Comparison of ENCODE assay signal across 13 cellular contexts in the genomic region with DNA sequence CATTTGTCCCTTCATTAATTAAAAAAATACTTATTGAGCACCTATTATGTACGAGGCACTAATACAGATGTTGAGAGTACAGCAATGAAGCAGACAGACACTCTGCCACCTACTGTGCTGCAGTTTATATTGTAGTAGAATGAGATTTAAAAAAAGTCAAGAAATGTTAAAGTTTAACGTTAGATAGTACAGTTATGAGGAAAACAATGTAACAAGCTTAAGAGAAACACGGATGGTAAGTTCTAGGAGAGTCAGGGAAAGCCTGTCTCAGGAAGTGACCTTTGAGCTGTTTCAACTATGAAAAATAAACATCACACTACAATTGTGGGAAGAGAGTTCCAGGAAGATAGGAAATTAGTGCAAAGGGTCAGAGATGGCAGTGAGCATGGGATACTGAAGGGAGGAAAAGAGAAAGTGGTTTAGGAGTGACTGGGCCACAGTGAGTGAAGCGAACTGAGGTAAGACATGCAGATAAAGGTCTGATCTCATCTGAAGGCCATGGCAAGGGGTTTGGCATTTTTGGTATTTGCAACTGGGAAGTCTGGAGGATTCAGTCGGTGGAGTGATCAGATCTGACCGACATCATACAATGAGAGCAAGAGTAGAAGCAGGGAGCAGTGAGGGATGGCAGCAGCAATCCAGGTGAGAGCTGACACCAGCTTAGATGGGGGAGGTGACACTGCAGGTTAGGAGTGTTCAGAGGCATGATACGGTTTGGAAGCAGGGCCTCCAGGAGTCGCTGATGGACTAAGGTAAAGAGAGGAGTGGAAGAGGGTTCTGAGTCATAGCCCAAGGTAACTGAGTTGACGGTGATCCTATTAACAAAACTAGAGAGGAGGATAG. TPM values are rescaled to one million over a fixed set of nuclear protein-coding genes. Genes with fewer than 3 reads are reported as not detected.
DNase-seq lines count a peak whose midpoint lies in the region; FAIRE-seq and TF ChIP-seq lines count a peak whose summit lies in the region.
"Had no signal": no experiment of that assay in that cellular context is flagged by ENCODE, and none has a peak within 500 bp of the region (broad histone marks: within the 10 kb centered on the region; RNA-seq: fewer than 3 reads in every experiment).

No MANE protein-coding gene starts in this region.

- no peak for DNase-seq in H54 (ENCODE audit: insufficient read length, low spot score)
- peak in 5 of 7 donors; percentile 14 to 40 (median 24) for DNase-seq in adrenal gland
- DNase-seq in left ventricle myocardium inferior, result no peak
- DNase-seq in putamen (ENCODE audit: low spot score), result peak; percentile 12
- DNase-seq in SKM-1 treated with dmso at 0.1 percent for 144 hours (lab: John Stamatoyannopoulos, UW; ENCODE audit: unreplicated experiment), result no peak
- no peak for DNase-seq in kidney glomerular epithelial cell (lab: John Stamatoyannopoulos, UW)
- DNase-seq in GM12892 (ENCODE audit: insufficient read length), result no peak
- no peak for DNase-seq in NCI-H748 treated with DMSO at 0.1 percent for 48 hours (lab: John Stamatoyannopoulos, UW)
- DNase-seq: activated CD8-positive, alpha-beta memory T cell treated with anti-CD3 and anti-CD28 coated beads for 24 hours; cortex of kidney; MM.1S; SJCRH30 had no signal

- H3K27ac ChIP-seq in adrenal gland (peak overlapping the region in 4 of 5 donors; percentile 9 to 73 (median 18)), left ventricle myocardium inferior (replicated peaks) (peak overlapping the region; percentile 36)
- H3K27ac ChIP-seq: SJCRH30 had no signal

- no peak for TF ChIP-seq POLR2A in H54 (IDR thresholded peaks at IDR 0.05; ENCODE audit: low read depth, low read length)
- no peak for TF ChIP-seq POLR2A in adrenal gland (IDR thresholded peaks at IDR 0.05)
- no peak for TF ChIP-seq POLR2A in GM12892 (IDR thresholded peaks at IDR 0.05; ENCODE audit: low read depth, low read length)

- H3K9me3 ChIP-seq in adrenal gland (replicated peaks in 1 of 3), result no peaks in the 10 kb centered on the region
- H3K9me3 ChIP-seq in left ventricle myocardium inferior (replicated peaks), result no peaks in the 10 kb centered on the region
- H3K9me3 ChIP-seq: SJCRH30 had no signal

- no peak overlapping the region for H3K4me3 ChIP-seq in adrenal gland
- no peak overlapping the region for H3K4me3 ChIP-seq in left ventricle myocardium inferior
- H3K4me3 ChIP-seq: SJCRH30 had no signal

- H3K4me1 ChIP-seq in adrenal gland (replicated peaks in 1 of 2), result peaks cover 16 to 53% of the 10 kb centered on the region in 2 donors
- peaks cover 48% of the 10 kb centered on the region for H3K4me1 ChIP-seq in left ventricle myocardium inferior
- H3K4me1 ChIP-seq: SJCRH30 had no signal

- 55 to 63% (median 57%) methylated on average over 9 of the region's 9 CpGs for WGBS in adrenal gland, 4 donors

- intact Hi-C loops in adrenal gland (cut with DNase I) (loop anchor here in 1 of 2 donors (10.0 kb wide), 1 partner anchor 102 kb away; no protein-coding TSS in a partner anchor), left ventricle myocardium inferior (cut with micrococcal nuclease) (no loop called here)

- TF ChIP-seq CTCF in adrenal gland (IDR thresholded peaks at IDR 0.05) (no peak), left ventricle myocardium inferior (IDR thresholded peaks at IDR 0.05; ENCODE audit: borderline replicate concordance) (no peak)

- H3K36me3 ChIP-seq in adrenal gland (replicated peaks in 1 of 2), result no peaks in the 10 kb centered on the region
- H3K36me3 ChIP-seq in left ventricle myocardium inferior, result no peaks in the 10 kb centered on the region
- H3K36me3 ChIP-seq: SJCRH30 had no signal

- peak; percentile 15 for FAIRE-seq in H54 (lab: Jason Lieb, UNC)
- FAIRE-seq in GM12892 (lab: Jason Lieb, UNC), result no peak
- FAIRE-seq: D721Med had no signal

- H3K27me3 ChIP-seq in adrenal gland (no peaks in the 10 kb centered on the region), left ventricle myocardium inferior (ENCODE audit: low read depth) (no peaks in the 10 kb centered on the region)
- H3K27me3 ChIP-seq: SJCRH30 had no signal

RNA-seq across cellular contexts. Expression of a gene that starts 28.5 kb away (rescaled TPM):
- total RNA-seq in adrenal gland (100 to 1,000 TPM in 3 of 8 donors, 10 to 100 TPM in 5; 34.6 to 155 (median 76.8) TPM), left ventricle myocardium inferior (12.1 TPM)
- 10 to 100 TPM; 21.8 to 51.1 (median 25.9) TPM for polyA plus RNA-seq in adrenal gland
- not detected for polyA plus RNA-seq in GM12892 (2012; ENCODE audit: missing spikeins)

Comparison
In these comparisons a context has a peak if more than half of its experiments do, and no peak if none do; other contexts are left out.
1. DNase-seq: peak in adrenal gland (5 of 7) and putamen (single experiment); none in H54 (single experiment), left ventricle myocardium inferior (single experiment), SKM-1 treated with dmso at 0.1 percent for 144 hours (single experiment), kidney glomerular epithelial cell (single experiment), GM12892 (single experiment) and NCI-H748 treated with DMSO at 0.1 percent for 48 hours (single experiment).